ENCODE assay signal across 1 cellular context in genomic region chr5:134151723-134152122, GRCh38.
TF ChIP-seq lines count a peak whose summit lies in the region.

No MANE protein-coding gene starts in this region.

TF ChIP-seq in WTC11, 78 proteins besides CTCF, POLR2A, EP300 and RAD21 (continued from another document):
- no peak for TF ChIP-seq PREB (CRISPR knock-in tag; IDR thresholded peaks at IDR 0.05; ENCODE audit: borderline replicate concordance)
- no peak for TF ChIP-seq IRF2 (CRISPR knock-in tag; IDR thresholded peaks at IDR 0.05; ENCODE audit: borderline replicate concordance, low read depth)
- TF ChIP-seq JUN (CRISPR knock-in tag; IDR thresholded peaks at IDR 0.05) = no peak
- no peak for TF ChIP-seq AFF4 (CRISPR knock-in tag; IDR thresholded peaks at IDR 0.05; ENCODE audit: borderline replicate concordance)
- no peak for TF ChIP-seq ETV6 (CRISPR knock-in tag; IDR thresholded peaks at IDR 0.05)
- no peak for TF ChIP-seq E2F1 (CRISPR knock-in tag; IDR thresholded peaks at IDR 0.05)
- no peak for TF ChIP-seq MYBL2 (CRISPR knock-in tag; IDR thresholded peaks at IDR 0.05)
- no peak for TF ChIP-seq ATF3 (CRISPR knock-in tag; conservative IDR thresholded peaks at IDR 0.05)
- TF ChIP-seq ATF2 (CRISPR knock-in tag; IDR thresholded peaks at IDR 0.05; ENCODE audit: borderline replicate concordance, low read depth) = no peak
- TF ChIP-seq SMAD3 (CRISPR knock-in tag; IDR thresholded peaks at IDR 0.05; ENCODE audit: borderline replicate concordance) = no peak
- TF ChIP-seq AR (CRISPR knock-in tag; IDR thresholded peaks at IDR 0.05) = no peak
